Comparison of ENCODE assay signal across 1 cellular context in the genomic region with DNA sequence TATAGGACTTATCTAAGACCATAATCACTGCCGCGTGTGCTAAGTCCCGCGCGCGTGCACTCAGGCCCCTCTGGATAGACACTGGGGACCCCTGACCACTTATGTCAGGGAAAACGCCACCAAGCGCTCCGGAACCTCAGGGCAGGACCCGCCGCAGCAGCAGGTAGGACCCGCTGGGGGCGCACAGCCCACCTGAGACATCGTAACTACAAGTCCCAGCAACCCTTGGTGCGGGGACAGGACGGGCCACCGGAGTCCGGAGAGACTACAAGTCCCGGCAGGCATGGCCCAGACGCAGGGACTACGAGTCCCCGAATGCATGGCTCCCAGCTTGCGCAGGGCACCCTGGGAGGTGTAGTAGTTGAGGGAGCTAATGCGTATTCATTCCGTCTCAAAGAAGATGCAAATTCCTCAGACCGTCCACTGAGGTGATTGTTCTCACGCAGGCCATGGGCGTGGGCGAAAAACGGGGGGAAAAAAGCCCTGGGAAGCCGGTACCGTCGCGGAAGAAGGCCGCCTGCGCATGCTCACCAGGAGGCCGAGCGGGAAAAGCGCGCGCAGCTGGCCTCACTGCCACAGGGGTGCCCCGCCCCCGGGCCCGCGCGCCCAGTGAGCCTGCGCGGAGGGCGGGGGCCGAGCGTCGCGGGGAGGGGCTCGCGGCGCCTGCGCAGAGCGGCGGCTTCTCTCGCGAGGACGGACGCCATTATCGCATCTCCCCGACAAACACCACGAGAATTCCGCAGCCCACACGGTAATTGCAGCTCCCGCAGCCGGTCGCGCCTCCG.
TF ChIP-seq lines count a peak whose summit lies in the region.

A gene with protein sequence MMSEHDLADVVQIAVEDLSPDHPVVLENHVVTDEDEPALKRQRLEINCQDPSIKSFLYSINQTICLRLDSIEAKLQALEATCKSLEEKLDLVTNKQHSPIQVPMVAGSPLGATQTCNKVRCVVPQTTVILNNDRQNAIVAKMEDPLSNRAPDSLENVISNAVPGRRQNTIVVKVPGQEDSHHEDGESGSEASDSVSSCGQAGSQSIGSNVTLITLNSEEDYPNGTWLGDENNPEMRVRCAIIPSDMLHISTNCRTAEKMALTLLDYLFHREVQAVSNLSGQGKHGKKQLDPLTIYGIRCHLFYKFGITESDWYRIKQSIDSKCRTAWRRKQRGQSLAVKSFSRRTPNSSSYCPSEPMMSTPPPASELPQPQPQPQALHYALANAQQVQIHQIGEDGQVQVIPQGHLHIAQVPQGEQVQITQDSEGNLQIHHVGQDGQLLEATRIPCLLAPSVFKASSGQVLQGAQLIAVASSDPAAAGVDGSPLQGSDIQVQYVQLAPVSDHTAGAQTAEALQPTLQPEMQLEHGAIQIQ (plus strand): TSS at position 670 of the 785 bp plus-strand sequence. CDS start 23,682 bp downstream, outside the sequence.

TF ChIP-seq in WTC11, 78 proteins besides CTCF, POLR2A, EP300 and RAD21 (continued from another document):
- TF ChIP-seq, protein P1, sequence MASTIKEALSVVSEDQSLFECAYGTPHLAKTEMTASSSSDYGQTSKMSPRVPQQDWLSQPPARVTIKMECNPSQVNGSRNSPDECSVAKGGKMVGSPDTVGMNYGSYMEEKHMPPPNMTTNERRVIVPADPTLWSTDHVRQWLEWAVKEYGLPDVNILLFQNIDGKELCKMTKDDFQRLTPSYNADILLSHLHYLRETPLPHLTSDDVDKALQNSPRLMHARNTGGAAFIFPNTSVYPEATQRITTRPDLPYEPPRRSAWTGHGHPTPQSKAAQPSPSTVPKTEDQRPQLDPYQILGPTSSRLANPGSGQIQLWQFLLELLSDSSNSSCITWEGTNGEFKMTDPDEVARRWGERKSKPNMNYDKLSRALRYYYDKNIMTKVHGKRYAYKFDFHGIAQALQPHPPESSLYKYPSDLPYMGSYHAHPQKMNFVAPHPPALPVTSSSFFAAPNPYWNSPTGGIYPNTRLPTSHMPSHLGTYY (CRISPR knock-in tag; IDR thresholded peaks at IDR 0.05), result no peak
- TF ChIP-seq, protein P2, sequence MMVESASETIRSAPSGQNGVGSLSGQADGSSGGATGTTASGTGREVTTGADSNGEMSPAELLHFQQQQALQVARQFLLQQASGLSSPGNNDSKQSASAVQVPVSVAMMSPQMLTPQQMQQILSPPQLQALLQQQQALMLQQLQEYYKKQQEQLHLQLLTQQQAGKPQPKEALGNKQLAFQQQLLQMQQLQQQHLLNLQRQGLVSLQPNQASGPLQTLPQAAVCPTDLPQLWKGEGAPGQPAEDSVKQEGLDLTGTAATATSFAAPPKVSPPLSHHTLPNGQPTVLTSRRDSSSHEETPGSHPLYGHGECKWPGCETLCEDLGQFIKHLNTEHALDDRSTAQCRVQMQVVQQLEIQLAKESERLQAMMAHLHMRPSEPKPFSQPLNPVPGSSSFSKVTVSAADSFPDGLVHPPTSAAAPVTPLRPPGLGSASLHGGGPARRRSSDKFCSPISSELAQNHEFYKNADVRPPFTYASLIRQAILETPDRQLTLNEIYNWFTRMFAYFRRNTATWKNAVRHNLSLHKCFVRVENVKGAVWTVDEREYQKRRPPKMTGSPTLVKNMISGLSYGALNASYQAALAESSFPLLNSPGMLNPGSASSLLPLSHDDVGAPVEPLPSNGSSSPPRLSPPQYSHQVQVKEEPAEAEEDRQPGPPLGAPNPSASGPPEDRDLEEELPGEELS (CRISPR knock-in tag; IDR thresholded peaks at IDR 0.05), result peak; percentile 13
- TF ChIP-seq NR3C1 (CRISPR knock-in tag; conservative IDR thresholded peaks at IDR 0.05; ENCODE audit: low read depth), result no peak
- peak; percentile 86 for TF ChIP-seq TEAD1 (CRISPR knock-in tag; IDR thresholded peaks at IDR 0.05)
